11 cellular contexts compared by ENCODE assay signal in the genomic region with DNA sequence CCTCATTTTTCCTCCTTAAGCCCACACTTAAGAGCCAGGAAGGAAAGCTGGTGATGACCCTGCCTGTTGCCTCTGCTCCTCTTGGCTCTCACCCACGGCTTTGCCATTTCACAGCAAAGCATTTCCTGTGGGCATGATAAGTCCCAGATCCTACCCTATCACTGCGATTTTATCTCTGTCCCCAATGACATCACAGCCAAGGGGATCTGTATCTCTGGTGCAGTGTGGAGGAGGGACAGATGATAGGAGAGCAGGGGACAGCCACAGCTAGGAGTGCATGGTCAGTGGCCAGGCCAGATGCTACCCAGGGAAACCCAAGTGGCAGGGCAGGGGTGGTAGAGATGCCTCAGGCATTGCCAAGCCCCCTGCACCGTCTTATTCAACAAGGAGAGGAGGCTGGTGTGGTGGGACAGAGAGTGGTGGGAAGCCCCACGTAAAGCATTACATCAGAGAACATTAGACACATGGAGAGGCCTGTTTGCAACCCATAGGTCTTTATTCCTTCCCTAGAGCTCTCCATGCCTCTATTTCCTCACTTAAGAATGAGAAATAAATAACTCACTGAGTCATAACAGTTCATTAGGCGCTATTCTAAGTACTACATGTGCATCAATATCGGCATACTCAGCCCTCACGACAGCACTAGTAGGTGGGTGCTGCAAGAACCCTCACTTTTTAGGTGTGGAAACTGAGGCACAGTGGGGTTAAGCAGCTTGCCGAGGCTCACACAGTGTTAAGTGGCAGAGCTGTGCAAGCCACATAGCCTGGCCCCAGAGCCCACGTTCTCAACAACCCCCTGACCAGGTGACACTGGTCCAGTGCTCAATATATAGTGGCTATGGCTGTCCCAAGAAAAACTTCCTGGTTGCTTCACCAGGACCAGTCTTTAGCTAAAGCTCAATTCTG. TPM values are rescaled to one million over a fixed set of nuclear protein-coding genes. Genes with fewer than 3 reads are reported as not detected.
DNase-seq lines count a peak whose midpoint lies in the region; ATAC-seq, FAIRE-seq and TF ChIP-seq lines count a peak whose summit lies in the region.
"Had no signal": no experiment of that assay in that cellular context is flagged by ENCODE, and none has a peak within 500 bp of the region (broad histone marks: within the 10 kb centered on the region; RNA-seq: fewer than 3 reads in every experiment).

No MANE protein-coding gene starts in this region.

- no peaks in the 10 kb centered on the region for H3K36me3 Mint-ChIP-seq in T-helper 17 cell (ENCODE audit: low read depth)

- ATAC-seq in T-helper 17 cell: no peak
- no peak for ATAC-seq in GM21390 (IDR thresholded peaks at IDR 0.05; ENCODE audit: unreplicated experiment)
- no peak for ATAC-seq in GM19463 (IDR thresholded peaks at IDR 0.05; ENCODE audit: unreplicated experiment)

- H3K9me3 ChIP-seq in A673 (ENCODE audit: low read depth, low read length, poor library complexity, severe bottlenecking): no peaks in the 10 kb centered on the region
- H3K9me3 ChIP-seq in T-helper 17 cell (ENCODE audit: control insufficient read depth, low read length, poor library complexity, severe bottlenecking): no peaks in the 10 kb centered on the region

- no peak overlapping the region for H3K4me3 ChIP-seq in A673 (ENCODE audit: low read depth, low read length, poor library complexity, severe bottlenecking)

- peak overlapping the region; percentile 92 for H3K27ac Mint-ChIP-seq in T-helper 17 cell

- CTCF ChIA-PET in A673 (lab: Charles Lee): no interaction called here

- H3K27me3 Mint-ChIP-seq in T-helper 17 cell: no peaks in the 10 kb centered on the region

- TF ChIP-seq POLR2A in GM12892 (IDR thresholded peaks at IDR 0.05; ENCODE audit: low read depth, low read length): no peak; the same call in 1 of the 2 replicates

- FAIRE-seq in GM12892 (lab: Jason Lieb, UNC): peak; percentile 79

- H3K27ac ChIP-seq in A673 (ENCODE audit: low read depth, low read length, poor library complexity, severe bottlenecking) (no peak overlapping the region), layer of hippocampus (ENCODE audit: low read depth, low read length) (peak overlapping the region; percentile 89)

- no peaks in the 10 kb centered on the region for H3K36me3 ChIP-seq in A673 (ENCODE audit: insufficient read depth, low read length, poor library complexity, severe bottlenecking)

- TF ChIP-seq CTCF in A673 (conservative IDR thresholded peaks at IDR 0.05; ENCODE audit: low read depth, low read length): no peak

- BruUV-seq in A673 (replicated peaks; lab: Mats Ljungman, UMichigan): no TSS peak

- H3K4me1 ChIP-seq in A673 (ENCODE audit: insufficient read depth, low read length, poor library complexity, severe bottlenecking): peaks cover 25% of the 10 kb centered on the region

- H3K4me1 Mint-ChIP-seq in T-helper 17 cell: peaks cover 33% of the 10 kb centered on the region

- H3K27me3 ChIP-seq in A673 (replicated peaks; ENCODE audit: insufficient read depth, low read depth, low read length, poor library complexity) (no peaks in the 10 kb centered on the region), layer of hippocampus (ENCODE audit: control insufficient read depth, insufficient read depth, low read length) (no peaks in the 10 kb centered on the region)

- peak; percentile 64 for DNase-seq in A673 (ENCODE audit: low spot score)
- no peak for DNase-seq in GM12892 (ENCODE audit: insufficient read length)
- no peak for DNase-seq in T-helper 17 cell
- DNase-seq in activated naive CD4-positive, alpha-beta T cell treated with Interleukin-2 at 50 U/mL for 16 hours: no peak
- no peak for DNase-seq in T-helper 9 cell
- DNase-seq: activated CD4-positive, alpha-beta T cell treated with anti-CD3 and anti-CD28 coated beads, Interleukin-2, amount 50 U/mL, for 1 hour; stimulated activated CD4-positive, alpha-beta T cell treated with anti-CD3 and anti-CD28 coated beads, Interleukin-4, amount 100 ng/mL, for 24 hours had no signal

- H3K4me3 Mint-ChIP-seq in T-helper 17 cell: peak overlapping the region; percentile 5

- POLR2A ChIA-PET in A673 (lab: Charles Lee; ENCODE audit: low non-redundant PET): no interaction called here

- intact Hi-C loops in A673 (cut with micrococcal nuclease; ENCODE audit: unreplicated experiment): no loop called here

RNA-seq across cellular contexts. Expression of gene TFEB, which starts 4.6 kb away (rescaled TPM):
- total RNA-seq in A673 (2021) (1.8 and 2.8 TPM in 2 replicates), T-helper 17 cell (10 to 100 TPM; 17.6 to 18.9 TPM)
- 55.3 TPM for polyA plus RNA-seq in GM12892 (2012; ENCODE audit: missing spikeins)

RNA-seq across cellular contexts. Expression of gene PGC, which starts 16.4 kb away (rescaled TPM):
- total RNA-seq in A673 (2021) (not detected in 2 replicates), T-helper 17 cell (not detected)
- not detected for polyA plus RNA-seq in GM12892 (2012; ENCODE audit: missing spikeins)
- total RNA-seq: myocyte had no signal

RNA-seq across cellular contexts. Expression of gene FRS3, which starts 48.9 kb away (rescaled TPM):
- total RNA-seq in A673 (2021) (3.0 and 5.5 TPM in 2 replicates), T-helper 17 cell (1 to 10 TPM; 5.2 to 6.9 TPM)
- 1.9 TPM for polyA plus RNA-seq in GM12892 (2012; ENCODE audit: missing spikeins)

RNA-seq across cellular contexts. Expression of gene PRICKLE4, which starts 49.8 kb away (rescaled TPM):
- total RNA-seq in A673 (2021): 1.9 TPM in 1 of 2 replicates, not detected in the other
- polyA plus RNA-seq in GM12892 (2012; ENCODE audit: missing spikeins): not detected
- not detected for total RNA-seq in T-helper 17 cell

RNA-seq across cellular contexts. Expression of gene TOMM6, which starts 56.7 kb away (rescaled TPM):
- total RNA-seq in A673 (2021) (197 and 206 TPM in 2 replicates), T-helper 17 cell (100 to 1,000 TPM in 1 of 2 donors, 10 to 100 TPM in 1; 99.1 to 111 TPM)
- 468 TPM for polyA plus RNA-seq in GM12892 (2012; ENCODE audit: missing spikeins)
